In the genomic region with DNA sequence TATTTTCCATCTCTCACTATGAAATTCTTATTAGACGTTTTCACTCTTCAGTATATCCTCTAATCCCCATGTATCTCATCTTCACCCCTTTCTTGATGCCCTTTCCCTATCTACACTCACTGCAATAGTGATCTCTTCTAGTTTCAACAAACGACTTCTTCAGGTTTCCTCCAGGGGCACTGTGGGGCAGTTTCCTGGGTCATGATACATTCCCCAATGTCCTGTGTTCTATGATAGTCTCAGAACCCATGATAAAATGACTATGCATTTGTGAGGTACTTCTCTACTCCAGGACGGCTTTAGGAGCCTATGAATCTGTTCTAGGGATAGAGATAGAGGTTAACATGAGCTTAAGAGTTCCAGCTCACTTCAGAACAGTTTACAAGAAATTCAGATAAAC, we compare ENCODE assay signal across 8 cellular contexts.
DNase-seq lines count a peak whose midpoint lies in the region; ATAC-seq and TF ChIP-seq lines count a peak whose summit lies in the region.

No MANE protein-coding gene starts in this region.

- TF ChIP-seq CTCF in neural crest cell (conservative IDR thresholded peaks at IDR 0.05) (peak; percentile 61), omental fat pad (IDR thresholded peaks at IDR 0.05) (no peak)

- no peaks in the 10 kb centered on the region for H3K9me3 Mint-ChIP-seq in activated naive CD8-positive, alpha-beta T cell treated with anti-CD3 and anti-CD28 coated beads, Interleukin-2, amount 10 ng/mL, durations not matched to agents 7 days and 5 days
- peaks cover 3% of the 10 kb centered on the region for H3K9me3 Mint-ChIP-seq in neural crest cell

- peak; percentile 28 to 48 for ATAC-seq in activated CD4-positive, CD25-positive, alpha-beta regulatory T cell treated with anti-CD3 and anti-CD28 coated beads, Interleukin-2, amount 50 U/mL, for 24 hours
- ATAC-seq in activated naive CD8-positive, alpha-beta T cell treated with anti-CD3 and anti-CD28 coated beads, Interleukin-2, amount 10 ng/mL, durations not matched to agents 7 days and 5 days (ENCODE audit: low read depth) = peak; percentile 61
- no peak for ATAC-seq in GM18909 (IDR thresholded peaks at IDR 0.05; ENCODE audit: poor library complexity, unreplicated experiment)
- ATAC-seq in omental fat pad (ENCODE audit: low FRiP score) = no peak

- H3K4me3 Mint-ChIP-seq in activated naive CD8-positive, alpha-beta T cell treated with anti-CD3 and anti-CD28 coated beads, Interleukin-2, amount 10 ng/mL, durations not matched to agents 7 days and 5 days = no peak overlapping the region
- no peak overlapping the region for H3K4me3 Mint-ChIP-seq in neural crest cell

- peaks cover 5% of the 10 kb centered on the region for H3K4me1 Mint-ChIP-seq in activated naive CD8-positive, alpha-beta T cell treated with anti-CD3 and anti-CD28 coated beads, Interleukin-2, amount 10 ng/mL, durations not matched to agents 7 days and 5 days
- no peaks in the 10 kb centered on the region for H3K4me1 Mint-ChIP-seq in neural crest cell

- no peak overlapping the region for H3K27ac Mint-ChIP-seq in activated naive CD8-positive, alpha-beta T cell treated with anti-CD3 and anti-CD28 coated beads, Interleukin-2, amount 10 ng/mL, durations not matched to agents 7 days and 5 days
- H3K27ac Mint-ChIP-seq in neural crest cell (ENCODE audit: unreplicated experiment) = no peak overlapping the region

- POLR2A ChIA-PET in activated naive CD8-positive, alpha-beta T cell treated with anti-CD3 and anti-CD28 coated beads, Interleukin-2, amount 10 ng/mL, durations not matched to agents 7 days and 5 days (lab: Charles Lee) = no interaction called here

- DNase-seq in activated CD4-positive, CD25-positive, alpha-beta regulatory T cell (lab: John Stamatoyannopoulos, UW) = no peak
- DNase-seq in LoVo (ENCODE audit: low spot score) = peak; percentile 43
- DNase-seq in activated naive CD8-positive, alpha-beta T cell treated with anti-CD3 and anti-CD28 coated beads, Interleukin-2, amount 10 ng/mL, durations not matched to agents 7 days and 5 days = no peak
- peak; percentile 23 for DNase-seq in neural crest cell (ENCODE audit: low read depth, low spot score)
- DNase-seq in omental fat pad (ENCODE audit: low spot score) = no peak
- DNase-seq in stimulated activated CD4-positive, alpha-beta T cell treated with anti-CD3 and anti-CD28 coated beads, Interleukin-12 subunit alpha, Interleukin-12 subunit beta, amount 100 ng/mL, for 4 hours = no peak

- H3K36me3 Mint-ChIP-seq in activated naive CD8-positive, alpha-beta T cell treated with anti-CD3 and anti-CD28 coated beads, Interleukin-2, amount 10 ng/mL, durations not matched to agents 7 days and 5 days = peaks cover 2% of the 10 kb centered on the region
- H3K36me3 Mint-ChIP-seq in neural crest cell (ENCODE audit: low read depth) = no peaks in the 10 kb centered on the region

- no peaks in the 10 kb centered on the region for H3K27me3 Mint-ChIP-seq in activated naive CD8-positive, alpha-beta T cell treated with anti-CD3 and anti-CD28 coated beads, Interleukin-2, amount 10 ng/mL, durations not matched to agents 7 days and 5 days
- H3K27me3 Mint-ChIP-seq in neural crest cell (ENCODE audit: low read depth) = no peaks in the 10 kb centered on the region

Comparison
In these comparisons a context has a peak if more than half of its experiments do, and no peak if none do; other contexts are left out.
1. ATAC-seq: peak in activated CD4-positive, CD25-positive, alpha-beta regulatory T cell treated with anti-CD3 and anti-CD28 coated beads, Interleukin-2, amount 50 U/mL, for 24 hours (2 of 2) and activated naive CD8-positive, alpha-beta T cell treated with anti-CD3 and anti-CD28 coated beads, Interleukin-2, amount 10 ng/mL, durations not matched to agents 7 days and 5 days (single experiment); none in GM18909 (single experiment) and omental fat pad (single experiment).
2. DNase-seq: peak in LoVo (single experiment) and neural crest cell (single experiment); none in activated CD4-positive, CD25-positive, alpha-beta regulatory T cell (0 of 4), activated naive CD8-positive, alpha-beta T cell treated with anti-CD3 and anti-CD28 coated beads, Interleukin-2, amount 10 ng/mL, durations not matched to agents 7 days and 5 days (single experiment), omental fat pad (single experiment) and stimulated activated CD4-positive, alpha-beta T cell treated with anti-CD3 and anti-CD28 coated beads, Interleukin-12 subunit alpha, Interleukin-12 subunit beta, amount 100 ng/mL, for 4 hours (single experiment).